In the genomic region with DNA sequence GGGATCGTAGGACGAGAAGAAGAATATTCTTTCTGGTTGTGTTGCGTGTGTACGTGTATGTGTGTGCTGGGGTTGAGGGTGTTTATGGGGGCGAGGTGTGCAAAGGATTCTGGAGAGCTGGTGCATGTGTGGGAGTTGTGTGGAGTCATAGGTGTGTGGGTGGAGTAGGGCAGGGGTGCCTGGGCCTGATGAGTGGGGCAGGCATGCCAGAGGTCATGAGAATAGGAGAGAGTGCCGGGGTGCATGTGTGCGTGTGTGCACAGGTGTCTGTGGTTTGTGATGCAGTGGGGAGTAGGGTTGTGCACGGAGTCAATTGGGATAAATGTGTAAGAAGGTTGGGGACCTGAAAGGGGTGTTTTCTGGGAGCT, we compare ENCODE assay signal across 6 cellular contexts. TPM values are rescaled to one million over a fixed set of nuclear protein-coding genes. Genes with fewer than 3 reads are reported as not detected.
DNase-seq lines count a peak whose midpoint lies in the region; ATAC-seq and TF ChIP-seq lines count a peak whose summit lies in the region.

No MANE protein-coding gene starts in this region.

- peaks cover 14% of the 10 kb centered on the region for H3K79me2 ChIP-seq in osteoblast (ENCODE audit: insufficient read depth, low read length)

- H3K36me3 ChIP-seq in HUES64 (ENCODE audit: insufficient read depth, low read length) (no peaks in the 10 kb centered on the region), osteoblast (ENCODE audit: insufficient read depth, low read length) (no peaks in the 10 kb centered on the region)

- H3K27me3 ChIP-seq in HUES64 (ENCODE audit: insufficient read depth, low read length) (no peaks in the 10 kb centered on the region; the same call in 1 of the 2 replicates), osteoblast (ENCODE audit: insufficient read depth, low read length) (no peaks in the 10 kb centered on the region)

- WGBS in HUES64, result 52% methylated on average over 8 of the region's 8 CpGs

- H3K4me3 ChIP-seq in HUES64 (ENCODE audit: low read length), result peak overlapping the region; percentile 76
- peak overlapping the region; percentile 70 for H3K4me3 ChIP-seq in choroid plexus epithelial cell (ENCODE audit: low read depth, low read length)
- H3K4me3 ChIP-seq in osteoblast (ENCODE audit: insufficient read depth, low read length), result peak overlapping the region; percentile 81

- H3K9ac ChIP-seq in HUES64 (ENCODE audit: low read depth, low read length), result peak overlapping the region; percentile 66; the same call in 1 of the 2 replicates

- TF ChIP-seq CTCF in choroid plexus epithelial cell (conservative IDR thresholded peaks at IDR 0.05; ENCODE audit: low read depth, low read length) (no peak), osteoblast (IDR thresholded peaks at IDR 0.05; ENCODE audit: extremely low read depth, low read depth, low read length) (no peak)

- peak overlapping the region; percentile 99 for H3K4me2 ChIP-seq in osteoblast (ENCODE audit: insufficient read depth, low read length)

- H2AFZ ChIP-seq in osteoblast (ENCODE audit: low read length), result peak overlapping the region; percentile 91

- DNase-seq in choroid plexus epithelial cell (ENCODE audit: low read depth) (no peak), osteoblast (ENCODE audit: insufficient read length, low spot score, missing footprints) (no peak), foreskin melanocyte (no peak)

- H4K20me1 ChIP-seq in osteoblast (ENCODE audit: insufficient read depth, low read length), result peaks cover 13% of the 10 kb centered on the region

- no peaks in the 10 kb centered on the region for H3K4me1 ChIP-seq in HUES64 (ENCODE audit: insufficient read depth, low read length)
- H3K4me1 ChIP-seq in osteoblast (ENCODE audit: insufficient read depth, low read length), result peaks cover 12% of the 10 kb centered on the region

- ATAC-seq in GM19397 (IDR thresholded peaks at IDR 0.05; ENCODE audit: unreplicated experiment), result no peak
- ATAC-seq in GM18511 (IDR thresholded peaks at IDR 0.05; ENCODE audit: unreplicated experiment), result no peak

- H3K9me3 ChIP-seq in HUES64 (ENCODE audit: insufficient read depth, low read depth, low read length), result no peaks in the 10 kb centered on the region
- no peaks in the 10 kb centered on the region for H3K9me3 ChIP-seq in osteoblast (ENCODE audit: low read depth, low read length)

- H3K27ac ChIP-seq in HUES64 (ENCODE audit: low read depth, low read length), result no peak overlapping the region
- no peak overlapping the region for H3K27ac ChIP-seq in osteoblast (ENCODE audit: low read depth, low read length)

RNA-seq across cellular contexts. Expression of a gene that starts 0.6 kb away (rescaled TPM):
- polyA plus RNA-seq in HUES64 (2013, experiment 1 of 2), result 2.2 TPM
- polyA plus RNA-seq in HUES64 (2013, experiment 2 of 2), result 3.9 TPM
- total RNA-seq in osteoblast, result 5.9 and 6.2 TPM in 2 replicates

RNA-seq across cellular contexts. Expression of a gene that starts 13.0 kb away (rescaled TPM):
- 5.2 TPM for polyA plus RNA-seq in HUES64 (2013, experiment 1 of 2)
- 5.6 TPM for polyA plus RNA-seq in HUES64 (2013, experiment 2 of 2)
- total RNA-seq in osteoblast, result 5.6 and 6.5 TPM in 2 replicates

RNA-seq across cellular contexts. Expression of a gene that starts 20.2 kb away (rescaled TPM):
- polyA plus RNA-seq in HUES64 (2013, experiment 1 of 2), result 40.3 TPM
- polyA plus RNA-seq in HUES64 (2013, experiment 2 of 2), result 33.1 TPM
- total RNA-seq in osteoblast, result 13.3 and 14.5 TPM in 2 replicates

RNA-seq across cellular contexts. Expression of a gene that starts 20.6 kb away (rescaled TPM):
- polyA plus RNA-seq in HUES64 (2013, experiment 1 of 2), result 21.0 TPM
- polyA plus RNA-seq in HUES64 (2013, experiment 2 of 2), result 30.7 TPM
- total RNA-seq in osteoblast, result 33.9 and 37.3 TPM in 2 replicates

RNA-seq across cellular contexts. Expression of a gene that starts 23.3 kb away (rescaled TPM):
- 14.7 TPM for polyA plus RNA-seq in HUES64 (2013, experiment 1 of 2)
- 15.6 TPM for polyA plus RNA-seq in HUES64 (2013, experiment 2 of 2)
- total RNA-seq in osteoblast, result 17.4 and 21.2 TPM in 2 replicates
